ENCODE assay signal across 12 cellular contexts in genomic region chr3:45143673-45144670, GRCh38. TPM values are rescaled to one million over a fixed set of nuclear protein-coding genes. Genes with fewer than 3 reads are reported as not detected.
DNase-seq lines count a peak whose midpoint lies in the region; ATAC-seq and TF ChIP-seq lines count a peak whose summit lies in the region.
"Had no signal": no experiment of that assay in that cellular context is flagged by ENCODE, and none has a peak within 500 bp of the region (broad histone marks: within the 10 kb centered on the region; RNA-seq: fewer than 3 reads in every experiment).

No MANE protein-coding gene starts in this region.

- H3K36me3 Mint-ChIP-seq in activated T-cell treated with anti-CD3 and anti-CD28 coated beads, Interleukin-2, amount 50 U/mL, for 72 hours (ENCODE audit: insufficient read depth in 2 of 2), result peaks cover 0 to 4% of the 10 kb centered on the region in 2 donors

- H3K27ac Mint-ChIP-seq in activated T-cell treated with anti-CD3 and anti-CD28 coated beads, Interleukin-2, amount 50 U/mL, for 72 hours, result peak overlapping the region; percentile 68

- peaks cover 51% of the 10 kb centered on the region for H3K27me3 Mint-ChIP-seq in activated T-cell treated with anti-CD3 and anti-CD28 coated beads, Interleukin-2, amount 50 U/mL, for 72 hours (ENCODE audit: low read depth)

- H3K27ac ChIP-seq in thoracic aorta, result no peak overlapping the region
- H3K27ac ChIP-seq in gastrocnemius medialis, result no peak overlapping the region

- H3K36me3 ChIP-seq in thoracic aorta (no peaks in the 10 kb centered on the region), gastrocnemius medialis (no peaks in the 10 kb centered on the region)

- TF ChIP-seq CTCF in thoracic aorta (IDR thresholded peaks at IDR 0.05) (no peak), gastrocnemius medialis (IDR thresholded peaks at IDR 0.05 in 4 of 5, conservative IDR thresholded peaks at IDR 0.05 in 1 of 5) (no peak)

- H3K27me3 ChIP-seq in thoracic aorta (replicated peaks; ENCODE audit: insufficient read depth) (no peaks in the 10 kb centered on the region), gastrocnemius medialis (peaks cover 25 to 34% (median 25%) of the 10 kb centered on the region in 3 donors)

- H3K4me3 Mint-ChIP-seq in activated T-cell treated with anti-CD3 and anti-CD28 coated beads, Interleukin-2, amount 50 U/mL, for 72 hours, result peak overlapping the region; percentile 57 to 83

- H3K4me1 ChIP-seq in thoracic aorta (ENCODE audit: control insufficient read depth in 1 of 2, low read depth in 2 of 2), result peaks cover 9 to 18% of the 10 kb centered on the region in 2 donors
- H3K4me1 ChIP-seq in gastrocnemius medialis, result peaks cover 15 to 17% of the 10 kb centered on the region in 2 donors

- in situ Hi-C loops in gastrocnemius medialis (cut with MboI; ENCODE audit: low sequenced_read_pairs in 4 of 4), result no loop called here

- H3K4me3 ChIP-seq in thoracic aorta, result peak overlapping the region; percentile 9
- H3K4me3 ChIP-seq in gastrocnemius medialis, result no peak overlapping the region

- H3K9me3 ChIP-seq in thoracic aorta (no peaks in the 10 kb centered on the region), gastrocnemius medialis (no peaks in the 10 kb centered on the region)

- DNase-seq in activated T-cell treated with anti-CD3 and anti-CD28 coated beads, Interleukin-2, amount 50 U/mL, for 72 hours, result no peak
- DNase-seq in activated T-cell treated with anti-CD3 and anti-CD28 coated beads, Interleukin-2, amount 50 U/mL, for 48 hours, result no peak
- DNase-seq in OCI-M1 (lab: John Stamatoyannopoulos, UW) (peak; percentile 85), fibroblast of peridontal ligament (ENCODE audit: extremely low read depth) (peak; percentile 26), thoracic aorta (ENCODE audit: low spot score) (no peak), gastrocnemius medialis (no peak), inferior parietal cortex (ENCODE audit: extremely low spot score) (no peak)
- DNase-seq: activated CD4-positive, alpha-beta T cell treated with anti-CD3 and anti-CD28 coated beads for 1 hour; central memory CD4-positive, alpha-beta T cell; NCI-H524; stimulated activated CD4-positive, alpha-beta T cell treated with anti-CD3 and anti-CD28 coated beads, Interleukin-2, amount 100 ng/mL, for 24 hours had no signal

- no peak for TF ChIP-seq POLR2A in gastrocnemius medialis (IDR thresholded peaks at IDR 0.05)

- peak in 1 of 2 donors; percentile 34 for ATAC-seq in activated T-cell treated with anti-CD3 and anti-CD28 coated beads, Interleukin-2, amount 50 U/mL, for 72 hours (replicated peaks in 1 of 2)
- ATAC-seq in thoracic aorta (ENCODE audit: insufficient number of reproducible peaks, low FRiP score, low read depth) (no peak), gastrocnemius medialis (no peak), HG03469 (IDR thresholded peaks at IDR 0.05; ENCODE audit: unreplicated experiment) (no peak)

- H3K9me3 Mint-ChIP-seq in activated T-cell treated with anti-CD3 and anti-CD28 coated beads, Interleukin-2, amount 50 U/mL, for 72 hours, result no peaks in the 10 kb centered on the region

- intact Hi-C loops in gastrocnemius medialis (cut with DNase I; ENCODE audit: low total_unique reads), result no loop called here

- peaks cover 27% of the 10 kb centered on the region for H3K4me1 Mint-ChIP-seq in activated T-cell treated with anti-CD3 and anti-CD28 coated beads, Interleukin-2, amount 50 U/mL, for 72 hours (ENCODE audit: low read depth)

RNA-seq across cellular contexts. Expression of gene CDCP1, which starts 2.2 kb away (rescaled TPM):
- 1 to 10 TPM; 1.2 to 2.8 TPM for total RNA-seq in activated T-cell treated with anti-CD3 and anti-CD28 coated beads, Interleukin-2, amount 50 U/mL, for 72 hours
- total RNA-seq in thoracic aorta (1 to 10 TPM; 3.4 to 7.3 TPM), gastrocnemius medialis (under 1 TPM; 0.12 to 0.82 (median 0.49) TPM)

Comparison
In these comparisons a context has a peak if more than half of its experiments do, and no peak if none do; other contexts are left out.
1. DNase-seq: peak in OCI-M1 (single experiment) and fibroblast of peridontal ligament (single experiment); none in activated T-cell treated with anti-CD3 and anti-CD28 coated beads, Interleukin-2, amount 50 U/mL, for 72 hours (0 of 2), activated T-cell treated with anti-CD3 and anti-CD28 coated beads, Interleukin-2, amount 50 U/mL, for 48 hours (0 of 2), thoracic aorta (single experiment), gastrocnemius medialis (0 of 2) and inferior parietal cortex (single experiment).